16 cellular contexts compared by ENCODE assay signal in the genomic region with DNA sequence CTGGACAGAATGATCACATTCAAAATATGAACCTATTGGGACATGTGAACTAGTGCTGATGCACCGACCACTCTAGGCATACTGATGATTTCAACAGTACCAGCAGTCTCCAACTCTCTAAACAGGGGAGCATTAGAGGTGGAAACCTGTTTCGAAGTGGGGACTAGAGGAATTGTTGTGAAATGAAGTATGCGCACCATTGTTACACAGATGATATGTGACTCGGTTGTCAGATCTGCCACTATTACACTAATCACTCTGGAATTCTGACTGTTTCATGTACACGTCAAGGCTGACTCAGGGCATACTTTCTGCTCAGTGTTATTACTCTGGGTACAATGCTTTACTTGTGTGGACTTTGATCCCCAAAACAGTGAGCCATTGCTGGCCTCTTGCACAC.
DNase-seq lines count a peak whose midpoint lies in the region; TF ChIP-seq lines count a peak whose summit lies in the region.
"Had no signal": no experiment of that assay in that cellular context is flagged by ENCODE, and none has a peak within 500 bp of the region (broad histone marks: within the 10 kb centered on the region; RNA-seq: fewer than 3 reads in every experiment).

No MANE protein-coding gene starts in this region.

- no peaks in the 10 kb centered on the region for H3K36me3 ChIP-seq in mammary epithelial cell (ENCODE audit: insufficient read depth, low read length)
- H3K36me3 ChIP-seq: BLaER1 treated with 17β-estradiol and CSF1 and Interleukin-3, amounts not matched to agents 10 nM and 100 nM; Peyer's patch had no signal

- no peaks in the 10 kb centered on the region for H4K20me1 ChIP-seq in mammary epithelial cell (ENCODE audit: insufficient read depth, low read length)
- H4K20me1 ChIP-seq: BLaER1 treated with 17β-estradiol and CSF1 and Interleukin-3, amounts not matched to agents 10 nM and 100 nM had no signal

- no peaks in the 10 kb centered on the region for H3K9me3 ChIP-seq in mammary epithelial cell (replicated peaks; ENCODE audit: insufficient read depth, low read length)
- H3K9me3 ChIP-seq: Peyer's patch had no signal

- TF ChIP-seq EP300 in Ishikawa (IDR thresholded peaks at IDR 0.05; ENCODE audit: borderline replicate concordance): peak; percentile 43; the same call in 1 of the 2 replicates

- DNase-seq in AG10803 (ENCODE audit: low read depth) (peak; percentile 67), mammary epithelial cell (peak; percentile 93), kidney glomerular epithelial cell (lab: John Stamatoyannopoulos, UW) (peak; percentile 61), HK-2 (ENCODE audit: unreplicated experiment) (no peak), ureter (ENCODE audit: low spot score) (no peak), NK-92 (lab: John Stamatoyannopoulos, UW; ENCODE audit: unreplicated experiment) (no peak), cerebellum (ENCODE audit: low spot score) (no peak)
- DNase-seq: NCI-H1092; NCI-H2227 treated with DMSO at 0.1 percent for 48 hours; Peyer's patch; stimulated activated CD4-positive, alpha-beta T cell treated with anti-CD3 and anti-CD28 coated beads, Interleukin-2, amount 100 ng/mL, for 48 hours; stimulated activated naive CD4-positive, alpha-beta T cell had no signal

- no peak overlapping the region for H2AFZ ChIP-seq in mammary epithelial cell (ENCODE audit: low read depth, low read length)
- H2AFZ ChIP-seq: parathyroid adenoma had no signal

- no peak overlapping the region for H3K27ac ChIP-seq in mammary epithelial cell (ENCODE audit: insufficient read depth, low read depth, low read length)
- H3K27ac ChIP-seq: BLaER1 treated with 17β-estradiol and CSF1 and Interleukin-3, amounts not matched to agents 10 nM and 100 nM; parathyroid adenoma; Peyer's patch had no signal

- CTCF ChIA-PET in mammary epithelial cell (lab: Charles Lee; ENCODE audit: low non-redundant PET): interaction anchor here (0.7 kb wide), 2 partner anchors 183 to 280 kb away, joined by 3 to 6 read pairs; no protein-coding TSS in a partner anchor

- no peak overlapping the region for H3K4me2 ChIP-seq in mammary epithelial cell (ENCODE audit: insufficient read depth, low read depth, low read length)
- H3K4me2 ChIP-seq: BLaER1 treated with 17β-estradiol and CSF1 and Interleukin-3, amounts not matched to agents 10 nM and 100 nM had no signal

- 18% methylated on average over 5 of the region's 5 CpGs for WGBS in mammary epithelial cell (ENCODE audit: low coverage, missing lambda C conversion rate)

- no peak for TF ChIP-seq RAD21 in Ishikawa (IDR thresholded peaks at IDR 0.05; ENCODE audit: low read depth)

- H3K9ac ChIP-seq in mammary epithelial cell (ENCODE audit: insufficient read depth, low read length): no peak overlapping the region
- H3K9ac ChIP-seq: BLaER1 treated with 17β-estradiol and CSF1 and Interleukin-3, amounts not matched to agents 10 nM and 100 nM; parathyroid adenoma had no signal

- in situ Hi-C loops in mammary epithelial cell (cut with MboI; ENCODE audit: low sequenced_read_pairs in 2 of 2): no loop called here

- intact Hi-C loops in mammary epithelial cell (cut with micrococcal nuclease): no loop called here

- BruUV-seq in mammary epithelial cell (replicated peaks; lab: Mats Ljungman, UMichigan): no TSS peak

- H3K4me1 ChIP-seq in mammary epithelial cell (ENCODE audit: insufficient read depth, low read length): peaks cover 14% of the 10 kb centered on the region
- H3K4me1 ChIP-seq: parathyroid adenoma, Peyer's patch had no signal

- no peak overlapping the region for H3K4me3 ChIP-seq in AG10803 (ENCODE audit: low read length)
- H3K4me3 ChIP-seq in mammary epithelial cell (replicated peaks in 1 of 3; ENCODE audit: insufficient read depth in 1 of 3, low read depth in 2 of 3, low read length in 3 of 3): no peak overlapping the region
- H3K4me3 ChIP-seq: BLaER1 treated with 17β-estradiol and CSF1 and Interleukin-3, amounts not matched to agents 10 nM and 100 nM; lung; Peyer's patch had no signal

- no peaks in the 10 kb centered on the region for H3K79me2 ChIP-seq in mammary epithelial cell (ENCODE audit: insufficient read depth, low read length)
- H3K79me2 ChIP-seq: parathyroid adenoma had no signal

- dilution Hi-C loops in mammary epithelial cell (cut with HindIII; ENCODE audit: low sequenced_read_pairs): no loop called here

- TF ChIP-seq CTCF in AG10803 (conservative IDR thresholded peaks at IDR 0.05; ENCODE audit: low read length) (no peak), mammary epithelial cell (conservative IDR thresholded peaks at IDR 0.05 in 1 of 2, IDR thresholded peaks at IDR 0.05 in 1 of 2; ENCODE audit: extremely low read depth in 1 of 2, insufficient read depth in 1 of 2, low read depth in 1 of 2, low read length in 2 of 2) (no peak)

- no peaks in the 10 kb centered on the region for H3K27me3 ChIP-seq in mammary epithelial cell (ENCODE audit: insufficient read depth, low read length)
- H3K27me3 ChIP-seq: BLaER1 treated with 17β-estradiol and CSF1 and Interleukin-3, amounts not matched to agents 10 nM and 100 nM; Peyer's patch had no signal

TF ChIP-seq in Ishikawa, 13 proteins besides CTCF, POLR2A, EP300 and RAD21:
- TF ChIP-seq NFIC (IDR thresholded peaks at IDR 0.05) (no peak), TEAD4 (IDR thresholded peaks at IDR 0.05) (peak; percentile 68)

Comparison
In these comparisons a context has a peak if more than half of its experiments do, and no peak if none do; other contexts are left out.
1. DNase-seq: peak in AG10803 (single experiment), mammary epithelial cell (single experiment) and kidney glomerular epithelial cell (single experiment); none in HK-2 (single experiment), ureter (single experiment), NK-92 (single experiment) and cerebellum (single experiment).